11 cellular contexts compared by ENCODE assay signal in the genomic region with DNA sequence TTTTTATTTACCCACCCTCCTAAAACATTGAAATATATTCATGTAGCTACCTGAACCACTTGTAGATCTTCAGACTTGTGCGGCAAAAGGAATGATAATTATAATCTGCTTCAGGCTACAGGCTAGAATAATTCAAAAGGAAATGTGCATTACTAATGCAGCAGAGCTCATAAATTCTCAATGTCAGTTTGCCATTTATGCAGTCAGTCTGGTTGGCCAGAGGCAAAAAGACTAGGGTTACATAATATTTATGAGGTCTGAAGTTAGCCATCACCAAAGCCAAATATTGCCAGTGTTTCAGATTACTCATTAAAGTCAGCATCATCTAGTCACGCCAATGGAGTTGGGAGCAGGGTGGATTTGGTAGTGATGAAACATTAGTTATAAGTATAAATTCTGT. TPM values are rescaled to one million over a fixed set of nuclear protein-coding genes. Genes with fewer than 3 reads are reported as not detected.
A peak's percentile ranks its signal among the peaks of the same experiment; 100 is the strongest.
DNase-seq lines count a peak whose midpoint lies in the region; FAIRE-seq and TF ChIP-seq lines count a peak whose summit lies in the region.
"Had no signal": no experiment of that assay in that cellular context is flagged by ENCODE, and none has a peak within 500 bp of the region (broad histone marks: within the 10 kb centered on the region; RNA-seq: fewer than 3 reads in every experiment).

No MANE protein-coding gene starts in this region.

- H3K27me3 ChIP-seq in small intestine (ENCODE audit: control insufficient read depth in 2 of 2, insufficient read depth in 2 of 2, low read length in 2 of 2) (no peaks in the 10 kb centered on the region), stomach (no peaks in the 10 kb centered on the region)
- H3K27me3 ChIP-seq: left lung had no signal

- intact Hi-C loops in cardiac septum (cut with DNase I) = no loop called here
- intact Hi-C loops in stomach (cut with DNase I; ENCODE audit: low total_unique reads) = no loop called here

- no peaks in the 10 kb centered on the region for H3K9me3 ChIP-seq in small intestine (ENCODE audit: control insufficient read depth, low read depth)
- H3K9me3 ChIP-seq in stomach = no peaks in the 10 kb centered on the region
- H3K9me3 ChIP-seq: left lung, SK-N-SH had no signal

- DNase-seq in GM04503 (ENCODE audit: low read depth) (peak; percentile 91), MV-4-11 (lab: John Stamatoyannopoulos, UW) (peak; percentile 80), amniotic stem cell (lab: John Stamatoyannopoulos, UW) (peak; percentile 56), myocyte (ENCODE audit: low read depth) (peak; percentile 17), small intestine (no peak), cardiac septum (ENCODE audit: low spot score) (no peak), stomach (no peak)
- DNase-seq: activated effector memory CD4-positive, alpha-beta T cell treated with anti-CD3 and anti-CD28 coated beads, Interleukin-2, amount 50 U/mL, for 16 hours; left lung; NCI-H345; SK-N-SH had no signal

- TF ChIP-seq EP300 in stomach (IDR thresholded peaks at IDR 0.05) = no peak

- no peak for TF ChIP-seq POLR2A in stomach (IDR thresholded peaks at IDR 0.05)

- TF ChIP-seq CTCF in stomach (IDR thresholded peaks at IDR 0.05) = no peak

- H3K4me3 ChIP-seq in small intestine (ENCODE audit: low read depth in 1 of 2, low read length in 2 of 2) = no peak overlapping the region
- H3K4me3 ChIP-seq in stomach = no peak overlapping the region
- H3K4me3 ChIP-seq: left lung had no signal

- no peak for FAIRE-seq in small intestine (lab: Jason Lieb, UNC)

- no peak overlapping the region for H3K27ac ChIP-seq in small intestine (ENCODE audit: low read depth in 1 of 2, low read length in 1 of 2)
- H3K27ac ChIP-seq in stomach = no peak overlapping the region
- H3K27ac ChIP-seq: left lung had no signal

- no peaks in the 10 kb centered on the region for H3K4me1 ChIP-seq in small intestine (ENCODE audit: control insufficient read depth in 2 of 2, insufficient read depth in 1 of 2, low read depth in 1 of 2, low read length in 1 of 2)
- H3K4me1 ChIP-seq in stomach = no peaks in the 10 kb centered on the region
- H3K4me1 ChIP-seq: left lung had no signal

- H3K36me3 ChIP-seq in small intestine (ENCODE audit: control insufficient read depth in 2 of 2, insufficient read depth in 2 of 2, low read length in 2 of 2) = no peaks in the 10 kb centered on the region
- H3K36me3 ChIP-seq in stomach = no peaks in the 10 kb centered on the region
- H3K36me3 ChIP-seq: left lung had no signal

- 93 to 95% (median 94%) methylated on average over 2 of the region's 2 CpGs for WGBS in small intestine, 3 donors
- 91 to 96% (median 93%) methylated on average over 2 of the region's 2 CpGs for WGBS in stomach, 5 donors

RNA-seq across cellular contexts. Expression of gene METAP1D, which starts 38.9 kb away (rescaled TPM):
- total RNA-seq in myocyte (11.0 and 13.0 TPM in 2 replicates), cardiac septum (4.0 TPM), stomach (10 to 100 TPM in 1 of 5 donors, 1 to 10 TPM in 4; 3.5 to 16.2 (median 5.8) TPM)
- 7.6 TPM for polyA plus RNA-seq in myocyte (2012)
- polyA plus RNA-seq in small intestine (1 to 10 TPM in 2 of 3 donors, under 1 TPM in 1; 0.45 to 4.5 (median 1.6) TPM), stomach (1 to 10 TPM; 2.9 to 5.3 (median 3.5) TPM)

RNA-seq across cellular contexts. Expression of gene DLX1, which starts 46.7 kb away (rescaled TPM):
- 0.78 and 0.94 TPM in 2 replicates for total RNA-seq in myocyte
- 1.7 TPM for polyA plus RNA-seq in myocyte (2012)
- 1 to 10 TPM in 1 of 3 donors, not detected in 2; 1.3 TPM for polyA plus RNA-seq in small intestine
- total RNA-seq in cardiac septum = not detected
- 1 to 10 TPM in 1 of 5 donors, not detected in 4; 1.1 TPM for total RNA-seq in stomach
- polyA plus RNA-seq in stomach = under 1 TPM in 1 of 3 donors, not detected in 2; 0.25 TPM
- total RNA-seq: left lung had no signal

Comparison
In these comparisons a context has a peak if more than half of its experiments do, and no peak if none do; other contexts are left out.
1. DNase-seq: peak in GM04503 (single experiment), MV-4-11 (single experiment), amniotic stem cell (single experiment) and myocyte (single experiment); none in small intestine (single experiment), cardiac septum (single experiment) and stomach (single experiment).